ENCODE assay signal across 1 cellular context in the genomic region with DNA sequence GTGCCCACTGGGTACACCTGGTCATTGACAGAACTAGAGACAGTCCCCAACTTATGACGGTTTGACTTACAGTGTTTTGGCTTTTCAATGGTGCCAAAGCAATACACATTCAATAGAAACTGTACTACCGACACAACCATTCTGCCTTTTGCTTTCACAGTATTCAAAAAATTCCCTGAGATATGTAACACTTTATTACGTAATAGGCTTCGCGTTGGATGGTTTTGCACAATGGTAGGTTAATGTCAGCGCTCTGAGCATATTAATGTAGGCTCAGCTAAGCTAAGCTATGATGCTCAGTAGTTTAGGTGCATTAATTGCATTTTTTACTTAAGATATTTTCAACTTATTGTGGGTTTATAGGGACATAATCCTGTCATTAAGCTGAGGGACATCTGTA.
TF ChIP-seq lines count a peak whose summit lies in the region.

No MANE protein-coding gene starts in this region.

TF ChIP-seq in HepG2, 621 proteins besides CTCF, POLR2A, EP300 and RAD21 (continued from another document):
- TF ChIP-seq, protein P1, sequence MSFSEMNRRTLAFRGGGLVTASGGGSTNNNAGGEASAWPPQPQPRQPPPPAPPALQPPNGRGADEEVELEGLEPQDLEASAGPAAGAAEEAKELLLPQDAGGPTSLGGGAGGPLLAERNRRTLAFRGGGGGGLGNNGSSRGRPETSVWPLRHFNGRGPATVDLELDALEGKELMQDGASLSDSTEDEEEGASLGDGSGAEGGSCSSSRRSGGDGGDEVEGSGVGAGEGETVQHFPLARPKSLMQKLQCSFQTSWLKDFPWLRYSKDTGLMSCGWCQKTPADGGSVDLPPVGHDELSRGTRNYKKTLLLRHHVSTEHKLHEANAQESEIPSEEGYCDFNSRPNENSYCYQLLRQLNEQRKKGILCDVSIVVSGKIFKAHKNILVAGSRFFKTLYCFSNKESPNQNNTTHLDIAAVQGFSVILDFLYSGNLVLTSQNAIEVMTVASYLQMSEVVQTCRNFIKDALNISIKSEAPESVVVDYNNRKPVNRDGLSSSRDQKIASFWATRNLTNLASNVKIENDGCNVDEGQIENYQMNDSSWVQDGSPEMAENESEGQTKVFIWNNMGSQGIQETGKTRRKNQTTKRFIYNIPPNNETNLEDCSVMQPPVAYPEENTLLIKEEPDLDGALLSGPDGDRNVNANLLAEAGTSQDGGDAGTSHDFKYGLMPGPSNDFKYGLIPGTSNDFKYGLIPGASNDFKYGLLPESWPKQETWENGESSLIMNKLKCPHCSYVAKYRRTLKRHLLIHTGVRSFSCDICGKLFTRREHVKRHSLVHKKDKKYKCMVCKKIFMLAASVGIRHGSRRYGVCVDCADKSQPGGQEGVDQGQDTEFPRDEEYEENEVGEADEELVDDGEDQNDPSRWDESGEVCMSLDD (CRISPR knock-in tag; IDR thresholded peaks at IDR 0.05; ENCODE audit: borderline replicate concordance) = no peak
- TF ChIP-seq ZNF205 (CRISPR knock-in tag; IDR thresholded peaks at IDR 0.05) = no peak
